ENCODE assay signal across 8 cellular contexts in genomic region chr6:119077643-119078448, GRCh38. TPM values are rescaled to one million over a fixed set of nuclear protein-coding genes. Genes with fewer than 3 reads are reported as not detected.
DNase-seq lines count a peak whose midpoint lies in the region; ATAC-seq and TF ChIP-seq lines count a peak whose summit lies in the region.

No MANE protein-coding gene starts in this region.

- peak overlapping the region; percentile 79 for H3K4me3 Mint-ChIP-seq in natural killer cell

- H3K27me3 ChIP-seq in testis = no peaks in the 10 kb centered on the region

- H3K4me1 ChIP-seq in testis = no peaks in the 10 kb centered on the region

- intact Hi-C loops in natural killer cell (cut with micrococcal nuclease) (no loop called here), testis (cut with DNase I; ENCODE audit: low total_unique reads) (no loop called here)

- DNase-seq in DMS53 (lab: John Stamatoyannopoulos, UW) (peak; percentile 61), DMS53 treated with DMSO at 0.1 percent for 48 hours (lab: John Stamatoyannopoulos, UW; ENCODE audit: unreplicated experiment) (no peak), NCI-H526 (lab: John Stamatoyannopoulos, UW) (peak; percentile 69 to 82), natural killer cell (peak; percentile 25), testis (peak; percentile 60)
- peak; percentile 68 for DNase-seq in activated T-cell treated with anti-CD3 and anti-CD28 coated beads, Interleukin-2, amount 50 U/mL, for 1 hour

- no peak overlapping the region for H3K27ac Mint-ChIP-seq in natural killer cell

- WGBS in testis, 2 donors = 0 to 1% methylated on average over 11 to 53 of the region's 55 CpGs

- H3K4me3 ChIP-seq in testis = peak overlapping the region; percentile 70 to 85

- H3K9me3 ChIP-seq in testis = no peaks in the 10 kb centered on the region

- peak; percentile 46 for ATAC-seq in HG02885 (IDR thresholded peaks at IDR 0.05; ENCODE audit: poor library complexity, unreplicated experiment)
- ATAC-seq in esophagus mucosa = peak; percentile 28
- peak; percentile 31 to 53 (median 35) for ATAC-seq in natural killer cell

- no peaks in the 10 kb centered on the region for H3K36me3 ChIP-seq in testis (ENCODE audit: low read depth, missing control alignments)

- H3K4me1 Mint-ChIP-seq in natural killer cell = peaks cover 8 to 12% of the 10 kb centered on the region in 2 donors

- H3K36me3 Mint-ChIP-seq in natural killer cell = no peaks in the 10 kb centered on the region

- H3K27me3 Mint-ChIP-seq in natural killer cell (ENCODE audit: low read depth in 2 of 2) = peaks cover 31 to 32% of the 10 kb centered on the region in 2 donors

- TF ChIP-seq CTCF in natural killer cell (IDR thresholded peaks at IDR 0.05) = no peak
- no peak for TF ChIP-seq CTCF in testis (IDR thresholded peaks at IDR 0.05)

- no peaks in the 10 kb centered on the region for H3K9me3 Mint-ChIP-seq in natural killer cell

- peak overlapping the region; percentile 71 to 87 for H3K27ac ChIP-seq in testis

- no peak for TF ChIP-seq POLR2A in testis (IDR thresholded peaks at IDR 0.05)

RNA-seq across cellular contexts. Expression of gene FAM184A, which starts 0.6 kb away (rescaled TPM):
- total RNA-seq in esophagus mucosa = 0.76 TPM
- total RNA-seq in natural killer cell = under 1 TPM; 0.09 to 0.40 (median 0.20) TPM
- 10 to 100 TPM; 24.3 to 36.3 TPM for total RNA-seq in testis
- polyA plus RNA-seq in testis (ENCODE audit: insufficient read depth, low read depth, low replicate concordance) = 24.0 TPM

Comparison
In these comparisons a context has a peak if more than half of its experiments do, and no peak if none do; other contexts are left out.
1. RNA of gene FAM184A, which starts 0.6 kb away (total RNA-seq): 24.3 to 36.3 TPM in testis; 0.76 TPM in esophagus mucosa (single experiment) and 0.09 to 0.40 TPM in natural killer cell; every median in the first group is over 10 times any median in the second.
2. Peak in every context shown above with its lines, with median percentiles within 50 percentile points of each other: ATAC-seq.